In the genomic region with DNA sequence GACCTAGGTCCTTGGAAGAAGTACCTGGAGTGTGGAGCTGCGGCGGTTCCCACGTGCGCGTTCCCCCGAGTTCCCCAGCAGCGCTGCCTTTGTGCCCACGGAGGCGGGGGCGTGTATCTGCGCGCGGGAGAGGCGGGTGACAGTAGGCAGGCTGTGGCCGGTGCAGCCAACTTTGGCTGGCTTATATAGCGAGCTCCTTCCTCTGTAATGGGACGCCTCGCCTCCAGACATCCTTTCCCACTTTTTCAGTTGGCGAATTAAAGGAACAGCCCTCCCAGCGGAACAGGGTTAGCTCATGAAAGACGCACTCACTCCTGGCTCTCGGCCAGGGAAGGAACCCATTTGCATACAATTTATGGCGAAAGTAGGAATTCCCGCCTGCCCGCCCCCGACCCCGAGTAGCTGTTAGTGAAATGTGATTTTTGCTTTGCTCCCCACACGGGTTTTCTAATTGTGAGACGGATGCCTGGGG, we compare ENCODE assay signal across 8 cellular contexts. TPM values are rescaled to one million over a fixed set of nuclear protein-coding genes. Genes with fewer than 3 reads are reported as not detected.
DNase-seq lines count a peak whose midpoint lies in the region; ATAC-seq, FAIRE-seq and TF ChIP-seq lines count a peak whose summit lies in the region.

TNC (minus strand) TSS at position 159 of the 472 bp plus-strand sequence. CDS start 27,139 bp downstream, outside the sequence.

- peak within 1 kb of the TSS; percentile 27 for H3K4me3 ChIP-seq in Caco-2 (ENCODE audit: low read depth, low read length)
- H3K4me3 ChIP-seq in duodenal mucosa (ENCODE audit: low read depth in 1 of 2, low read length in 2 of 2), result peak within 1 kb of the TSS; percentile 38 to 44
- peak within 1 kb of the TSS; percentile 21 to 28 for H3K4me3 ChIP-seq in left lung
- H3K4me3 ChIP-seq in tibial artery, result peak within 1 kb of the TSS; percentile 53 to 57

- FAIRE-seq in GM12892 (lab: Jason Lieb, UNC), result no peak

- CTCF ChIA-PET in Caco-2 (lab: Charles Lee), result no interaction called here
- CTCF ChIA-PET in CD4-positive, alpha-beta T cell (lab: Charles Lee), result no interaction called here

- H3K36me3 ChIP-seq in Caco-2 (ENCODE audit: control insufficient read depth, insufficient read depth, low read length), result no peaks in the 10 kb centered on the region
- no peaks in the 10 kb centered on the region for H3K36me3 ChIP-seq in duodenal mucosa (ENCODE audit: control insufficient read depth in 1 of 2, insufficient read depth in 2 of 2, low read length in 2 of 2)
- H3K36me3 ChIP-seq in left lung, result no peaks in the 10 kb centered on the region
- peaks cover 0 to 6% (median 0%) of the 10 kb centered on the region in 3 donors for H3K36me3 ChIP-seq in tibial artery

- no peaks in the 10 kb centered on the region for H3K36me3 Mint-ChIP-seq in Caco-2 (ENCODE audit: insufficient read depth, unreplicated experiment)
- H3K36me3 Mint-ChIP-seq in stimulated activated effector memory CD8-positive, alpha-beta T cell treated with anti-CD3 and anti-CD28 coated beads, Interleukin-12 subunit alpha, Interleukin-12 subunit beta, amount 100 ng/mL, for 72 hours, result no peaks in the 10 kb centered on the region
- H3K36me3 Mint-ChIP-seq in CD4-positive, alpha-beta T cell (ENCODE audit: low read depth), result no peaks in the 10 kb centered on the region

- H3K4me3 Mint-ChIP-seq in Caco-2 (ENCODE audit: unreplicated experiment), result peak within 1 kb of the TSS; percentile 79
- H3K4me3 Mint-ChIP-seq in stimulated activated effector memory CD8-positive, alpha-beta T cell treated with anti-CD3 and anti-CD28 coated beads, Interleukin-12 subunit alpha, Interleukin-12 subunit beta, amount 100 ng/mL, for 72 hours, result no peak within 1 kb of the TSS
- H3K4me3 Mint-ChIP-seq in CD4-positive, alpha-beta T cell, result no peak within 1 kb of the TSS

- peak within 1 kb of the TSS; percentile 42 for H3K27ac ChIP-seq in duodenal mucosa (ENCODE audit: low read depth, low read length)
- H3K27ac ChIP-seq in left lung, result peak within 1 kb of the TSS; percentile 50 to 65
- H3K27ac ChIP-seq in tibial artery, result peak within 1 kb of the TSS; percentile 76 to 85
- no peak within 1 kb of the TSS for H3K27ac ChIP-seq in CD4-positive, alpha-beta T cell (ENCODE audit: low read depth, low read length)

- no peaks in the 10 kb centered on the region for H3K4me1 ChIP-seq in Caco-2
- no peaks in the 10 kb centered on the region for H3K4me1 ChIP-seq in duodenal mucosa (ENCODE audit: control insufficient read depth in 1 of 2, insufficient read depth in 2 of 2, low read length in 2 of 2)
- H3K4me1 ChIP-seq in left lung, result peaks cover 0 to 7% of the 10 kb centered on the region in 2 donors
- peaks cover 0 to 52% (median 21%) of the 10 kb centered on the region in 4 donors for H3K4me1 ChIP-seq in tibial artery

- peak within 1 kb of the TSS in 1 of 2 donors; percentile 42 for H3K9ac ChIP-seq in duodenal mucosa (ENCODE audit: low read depth in 1 of 2, low read length in 2 of 2)

- no peaks in the 10 kb centered on the region for H3K9me3 ChIP-seq in Caco-2
- no peaks in the 10 kb centered on the region for H3K9me3 ChIP-seq in duodenal mucosa (ENCODE audit: control insufficient read depth in 1 of 2, low read length in 2 of 2)
- H3K9me3 ChIP-seq in left lung, result no peaks in the 10 kb centered on the region
- H3K9me3 ChIP-seq in tibial artery, result no peaks in the 10 kb centered on the region
- no peaks in the 10 kb centered on the region for H3K9me3 ChIP-seq in CD4-positive, alpha-beta T cell (ENCODE audit: control insufficient read depth, low read length)

- H3K27ac Mint-ChIP-seq in Caco-2 (ENCODE audit: unreplicated experiment), result peak within 1 kb of the TSS; percentile 42
- no peak within 1 kb of the TSS for H3K27ac Mint-ChIP-seq in stimulated activated effector memory CD8-positive, alpha-beta T cell treated with anti-CD3 and anti-CD28 coated beads, Interleukin-12 subunit alpha, Interleukin-12 subunit beta, amount 100 ng/mL, for 72 hours
- H3K27ac Mint-ChIP-seq in CD4-positive, alpha-beta T cell, result no peak within 1 kb of the TSS

- no peaks in the 10 kb centered on the region for H3K4me1 Mint-ChIP-seq in Caco-2 (ENCODE audit: low read depth, unreplicated experiment)
- H3K4me1 Mint-ChIP-seq in stimulated activated effector memory CD8-positive, alpha-beta T cell treated with anti-CD3 and anti-CD28 coated beads, Interleukin-12 subunit alpha, Interleukin-12 subunit beta, amount 100 ng/mL, for 72 hours, result no peaks in the 10 kb centered on the region
- no peaks in the 10 kb centered on the region for H3K4me1 Mint-ChIP-seq in CD4-positive, alpha-beta T cell (ENCODE audit: low read depth)

- ATAC-seq in left lung, result peak; percentile 69
- ATAC-seq in stimulated activated effector memory CD8-positive, alpha-beta T cell treated with anti-CD3 and anti-CD28 coated beads, Interleukin-12 subunit alpha, Interleukin-12 subunit beta, amount 100 ng/mL, for 72 hours, result no peak
- no peak for ATAC-seq in CD4-positive, alpha-beta T cell (ENCODE audit: poor library complexity)

- intact Hi-C loops in Caco-2 (cut with micrococcal nuclease; ENCODE audit: unreplicated experiment) (no loop called here), left lung (cut with DNase I) (no loop called here), tibial artery (cut with DNase I; ENCODE audit: low total_unique reads) (no loop called here)
- intact Hi-C loops in CD4-positive, alpha-beta T cell (cut with DNase I, micrococcal nuclease), result no loop called here

- peak; percentile 8 to 38 for DNase-seq in Caco-2
- peak; percentile 82 for DNase-seq in NCI-H2171 treated with DMSO at 0.1 percent for 48 hours (lab: John Stamatoyannopoulos, UW)
- DNase-seq in left lung, result peak; percentile 56 to 71
- peak; percentile 64 to 87 for DNase-seq in tibial artery
- no peak for DNase-seq in GM12892 (ENCODE audit: insufficient read length)
- no peak for DNase-seq in stimulated activated effector memory CD8-positive, alpha-beta T cell treated with anti-CD3 and anti-CD28 coated beads, Interleukin-12 subunit alpha, Interleukin-12 subunit beta, amount 100 ng/mL, for 72 hours (ENCODE audit: low spot score in 2 of 2)
- DNase-seq in CD4-positive, alpha-beta T cell, result no peak

- TF ChIP-seq POLR2A in GM12892 (IDR thresholded peaks at IDR 0.05; ENCODE audit: low read depth, low read length), result no peak

- no peak for TF ChIP-seq CTCF in Caco-2 (IDR thresholded peaks at IDR 0.05; ENCODE audit: insufficient read depth in 1 of 2, low read depth in 1 of 2, low read length in 1 of 2, severe bottlenecking in 1 of 2, unreplicated experiment in 1 of 2)
- TF ChIP-seq CTCF in left lung (IDR thresholded peaks at IDR 0.05), result no peak
- TF ChIP-seq CTCF in tibial artery (IDR thresholded peaks at IDR 0.05), result no peak
- no peak for TF ChIP-seq CTCF in CD4-positive, alpha-beta T cell (IDR thresholded peaks at IDR 0.05)

- BruUV-seq in Caco-2 (replicated peaks; lab: Mats Ljungman, UMichigan), result no TSS peak

- no peaks in the 10 kb centered on the region for H3K9me3 Mint-ChIP-seq in Caco-2 (ENCODE audit: unreplicated experiment)
- no peaks in the 10 kb centered on the region for H3K9me3 Mint-ChIP-seq in stimulated activated effector memory CD8-positive, alpha-beta T cell treated with anti-CD3 and anti-CD28 coated beads, Interleukin-12 subunit alpha, Interleukin-12 subunit beta, amount 100 ng/mL, for 72 hours
- no peaks in the 10 kb centered on the region for H3K9me3 Mint-ChIP-seq in CD4-positive, alpha-beta T cell

- H3K27me3 Mint-ChIP-seq in Caco-2 (ENCODE audit: insufficient read depth, unreplicated experiment), result no peaks in the 10 kb centered on the region
- H3K27me3 Mint-ChIP-seq in CD4-positive, alpha-beta T cell, result peaks cover 93% of the 10 kb centered on the region

- POLR2A ChIA-PET in Caco-2 (lab: Charles Lee), result interaction anchor here (0.5 kb wide), 1 partner anchor 25 kb away, joined by 3 read pairs; no protein-coding TSS in a partner anchor
- POLR2A ChIA-PET in CD4-positive, alpha-beta T cell (lab: Charles Lee), result no interaction called here

- H3K27me3 ChIP-seq in Caco-2 (replicated peaks; ENCODE audit: control insufficient read depth, insufficient read depth, low read length) (no peaks in the 10 kb centered on the region; the same call in 1 of the 2 replicates), duodenal mucosa (ENCODE audit: control insufficient read depth in 1 of 2, insufficient read depth in 2 of 2, low read length in 2 of 2) (peaks cover 51 to 57% of the 10 kb centered on the region in 2 donors), left lung (peaks cover 0 to 57% of the 10 kb centered on the region in 2 donors), tibial artery (no peaks in the 10 kb centered on the region)
- peaks cover 56% of the 10 kb centered on the region for H3K27me3 ChIP-seq in CD4-positive, alpha-beta T cell (ENCODE audit: control insufficient read depth, insufficient read depth, low read length)

RNA-seq across cellular contexts. Expression of gene TNC, which starts in this region (rescaled TPM):
- total RNA-seq in Caco-2 (2022), result 11.4 and 17.6 TPM in 2 replicates
- 100 to 1,000 TPM; 166 to 329 TPM for total RNA-seq in left lung
- 0.42 TPM for polyA plus RNA-seq in GM12892 (2012; ENCODE audit: missing spikeins)
- under 1 TPM; 0.03 to 0.05 TPM for total RNA-seq in CD4-positive, alpha-beta T cell

Comparison
In these comparisons a context has a peak if more than half of its experiments do, and no peak if none do; other contexts are left out.
1. DNase-seq: peak in Caco-2 (2 of 2), NCI-H2171 treated with DMSO at 0.1 percent for 48 hours (single experiment), left lung (2 of 2) and tibial artery (2 of 2); none in GM12892 (single experiment), stimulated activated effector memory CD8-positive, alpha-beta T cell treated with anti-CD3 and anti-CD28 coated beads, Interleukin-12 subunit alpha, Interleukin-12 subunit beta, amount 100 ng/mL, for 72 hours (0 of 2) and CD4-positive, alpha-beta T cell (0 of 10).
2. Peak in every context shown above with its lines, with median percentiles within 50 percentile points of each other: H3K4me3 ChIP-seq.